8 cellular contexts compared by ENCODE assay signal in genomic region chr15:72231066-72231846, GRCh38.
DNase-seq lines count a peak whose midpoint lies in the region; ATAC-seq and FAIRE-seq lines count a peak whose summit lies in the region.

Gene PKM (minus strand): TSS chr15:72231190. CDS start chr15:72219097, 12,093 bp downstream.

- no peak for FAIRE-seq in GM19239 (lab: Jason Lieb, UNC)

- H3K27ac ChIP-seq in cingulate gyrus (ENCODE audit: low read depth, low read length): peak within 1 kb of the TSS; percentile 89

- peak; percentile 29 for ATAC-seq in HG03457 (IDR thresholded peaks at IDR 0.05; ENCODE audit: unreplicated experiment)

- DNase-seq in Ammon's horn (ENCODE audit: low spot score) (peak; percentile 90), GM19239 (ENCODE audit: insufficient read length, low spot score) (peak; percentile 72), NCI-H526 (lab: John Stamatoyannopoulos, UW) (peak; percentile 95 to 99), kidney tubule cell (ENCODE audit: low spot score) (peak; percentile 100)
- peak; percentile 99 for DNase-seq in activated CD4-positive, alpha-beta T cell treated with anti-CD3 and anti-CD28 coated beads for 48 hours
- DNase-seq in stimulated activated CD4-positive, alpha-beta T cell treated with anti-CD3 and anti-CD28 coated beads, Interleukin-1b, Interleukin-23, amount 100 ng/mL, for 1 hour (ENCODE audit: low read depth in 2 of 2): peak; percentile 82 to 94

Comparison
In these comparisons a context has a peak if more than half of its experiments do, and no peak if none do; other contexts are left out.
1. Peak in every context shown above with its lines: DNase-seq, ATAC-seq and H3K27ac ChIP-seq.